Comparison of ENCODE assay signal across 13 cellular contexts in genomic region chr13:20465218-20465879, GRCh38.
DNase-seq lines count a peak whose midpoint lies in the region; ATAC-seq and TF ChIP-seq lines count a peak whose summit lies in the region.
"Had no signal": no experiment of that assay in that cellular context is flagged by ENCODE, and none has a peak within 500 bp of the region (broad histone marks: within the 10 kb centered on the region; RNA-seq: fewer than 3 reads in every experiment).

No MANE protein-coding gene starts in this region.

- no peak overlapping the region for H3K23ac ChIP-seq in mesenchymal stem cell (ENCODE audit: low read length in 2 of 2)

- no peak overlapping the region for H4K91ac ChIP-seq in mesenchymal stem cell (ENCODE audit: low read length)

- TF ChIP-seq CTCF in AG10803 (conservative IDR thresholded peaks at IDR 0.05; ENCODE audit: low read length) (no peak), esophagus squamous epithelium (IDR thresholded peaks at IDR 0.05) (no peak)

- no peak overlapping the region for H2BK12ac ChIP-seq in mesenchymal stem cell (ENCODE audit: low read length in 2 of 2)

- H3K27ac Mint-ChIP-seq in naive thymus-derived CD8-positive, alpha-beta T cell: peak overlapping the region in 6 of 10 donors; percentile 12 to 87 (median 67)
- H3K27ac Mint-ChIP-seq: B cell had no signal

- H3K36me3 ChIP-seq in esophagus squamous epithelium (no peaks in the 10 kb centered on the region), mesenchymal stem cell (ENCODE audit: control insufficient read depth in 1 of 2, insufficient read depth in 2 of 2, low read depth in 1 of 2, low read length in 2 of 2) (no peaks in the 10 kb centered on the region)
- H3K36me3 ChIP-seq: thoracic aorta had no signal

- intact Hi-C loops in esophagus squamous epithelium (cut with DNase I): no loop called here

- H2BK5ac ChIP-seq in mesenchymal stem cell (ENCODE audit: low read depth, low read length, poor library complexity, severe bottlenecking): no peak overlapping the region

- no peak overlapping the region for H2BK15ac ChIP-seq in mesenchymal stem cell (ENCODE audit: low read depth, poor library complexity, severe bottlenecking)

- TF ChIP-seq POLR2A in esophagus squamous epithelium (IDR thresholded peaks at IDR 0.05): no peak

- H3K9ac ChIP-seq in mesenchymal stem cell (ENCODE audit: low read length): no peak overlapping the region

- no peak overlapping the region for H2BK120ac ChIP-seq in mesenchymal stem cell (ENCODE audit: low read depth, low read length)

- H3K4me2 ChIP-seq in mesenchymal stem cell (ENCODE audit: low read length, poor library complexity, severe bottlenecking): no peak overlapping the region

- H3K27me3 ChIP-seq in esophagus squamous epithelium (no peaks in the 10 kb centered on the region), mesenchymal stem cell (ENCODE audit: control insufficient read depth in 1 of 2, insufficient read depth in 1 of 2, low read length in 2 of 2) (no peaks in the 10 kb centered on the region)

- H3K9me3 ChIP-seq in esophagus squamous epithelium (no peaks in the 10 kb centered on the region), mesenchymal stem cell (ENCODE audit: control insufficient read depth, low read length) (no peaks in the 10 kb centered on the region)
- H3K9me3 ChIP-seq: thoracic aorta had no signal

- no peak overlapping the region; the same call in 1 of the 2 replicates for H3K4me3 ChIP-seq in AG10803 (ENCODE audit: low read length)
- H3K4me3 ChIP-seq in esophagus squamous epithelium: peak overlapping the region in 2 of 4 donors; percentile 15 to 44
- H3K4me3 ChIP-seq in mesenchymal stem cell (ENCODE audit: insufficient read depth in 1 of 2, low read depth in 1 of 2, low read length in 2 of 2): no peak overlapping the region
- H3K4me3 ChIP-seq: thoracic aorta had no signal

- POLR2A ChIA-PET in naive thymus-derived CD8-positive, alpha-beta T cell (lab: Charles Lee): interaction anchor here (0.6 kb wide), 1 partner anchor 11 kb away, joined by 4 read pairs; no protein-coding TSS in a partner anchor

- no peak overlapping the region for H3K4ac ChIP-seq in mesenchymal stem cell (ENCODE audit: low read depth in 1 of 2, low read length in 2 of 2)

- no peak for ATAC-seq in naive thymus-derived CD8-positive, alpha-beta T cell
- no peak for ATAC-seq in HG03196 (IDR thresholded peaks at IDR 0.05; ENCODE audit: unreplicated experiment)

- H2AFZ ChIP-seq in mesenchymal stem cell (ENCODE audit: low read depth, low read length): no peak overlapping the region

- no peak overlapping the region for H4K8ac ChIP-seq in mesenchymal stem cell (ENCODE audit: low read length)

- no peaks in the 10 kb centered on the region for H3K36me3 Mint-ChIP-seq in naive thymus-derived CD8-positive, alpha-beta T cell

- peaks cover 3% of the 10 kb centered on the region for H3K79me1 ChIP-seq in mesenchymal stem cell (replicated peaks; ENCODE audit: low read length, poor library complexity, severe bottlenecking)

- H3K27ac ChIP-seq in esophagus squamous epithelium: peak overlapping the region; percentile 32 to 73 (median 52)
- H3K27ac ChIP-seq in mesenchymal stem cell (ENCODE audit: low read length, poor library complexity, severe bottlenecking): no peak overlapping the region
- H3K27ac ChIP-seq: thoracic aorta had no signal

- H3K4me1 ChIP-seq in esophagus squamous epithelium (peaks cover 7 to 44% (median 19%) of the 10 kb centered on the region in 3 donors), mesenchymal stem cell (ENCODE audit: control insufficient read depth, insufficient read depth, low read depth, low read length) (peaks cover 20% of the 10 kb centered on the region)

- no peak overlapping the region for H3K4me3 Mint-ChIP-seq in naive thymus-derived CD8-positive, alpha-beta T cell
- H3K4me3 Mint-ChIP-seq: B cell had no signal

- no peak overlapping the region for H3K14ac ChIP-seq in mesenchymal stem cell (ENCODE audit: low read length in 2 of 2)

- peak; percentile 32 for DNase-seq in AG10803 (ENCODE audit: low read depth)
- DNase-seq in NCI-H345 treated with DMSO at 0.1 percent for 48 hours (lab: John Stamatoyannopoulos, UW; ENCODE audit: unreplicated experiment): peak; percentile 1
- no peak for DNase-seq in esophagus squamous epithelium (lab: John Stamatoyannopoulos, UW)
- no peak for DNase-seq in naive thymus-derived CD8-positive, alpha-beta T cell
- no peak for DNase-seq in cerebellum (ENCODE audit: low spot score)
- no peak for DNase-seq in ecto neural progenitor cell (ENCODE audit: low spot score)
- no peak for DNase-seq in mesenchymal stem cell
- DNase-seq: NCI-H1694 treated with DMSO at 0.1 percent for 48 hours, occipital lobe, OCI-M1 had no signal

- no peaks in the 10 kb centered on the region for H3K27me3 Mint-ChIP-seq in naive thymus-derived CD8-positive, alpha-beta T cell
- H3K27me3 Mint-ChIP-seq: B cell had no signal

- no peaks in the 10 kb centered on the region for H3K9me3 Mint-ChIP-seq in naive thymus-derived CD8-positive, alpha-beta T cell

- H3K18ac ChIP-seq in mesenchymal stem cell (ENCODE audit: low read depth in 1 of 2, low read length in 2 of 2): no peak overlapping the region

- peaks cover 13 to 25% (median 17%) of the 10 kb centered on the region in 4 donors for H3K4me1 Mint-ChIP-seq in naive thymus-derived CD8-positive, alpha-beta T cell
- H3K4me1 Mint-ChIP-seq: B cell had no signal

- H2AK5ac ChIP-seq in mesenchymal stem cell (ENCODE audit: low read length, severe bottlenecking): no peak overlapping the region

- WGBS in esophagus squamous epithelium, 2 donors: 34 to 36% methylated on average over 6 of the region's 6 CpGs
- 76% methylated on average over 6 of the region's 6 CpGs for WGBS in mesenchymal stem cell

Comparison
In these comparisons a context has a peak if more than half of its experiments do, and no peak if none do; other contexts are left out.
1. DNase-seq: peak in AG10803 (single experiment) and NCI-H345 treated with DMSO at 0.1 percent for 48 hours (single experiment); none in esophagus squamous epithelium (single experiment), naive thymus-derived CD8-positive, alpha-beta T cell (0 of 10), cerebellum (single experiment), ecto neural progenitor cell (single experiment) and mesenchymal stem cell (single experiment).